Comparison of ENCODE assay signal across 39 cellular contexts in the genomic region with DNA sequence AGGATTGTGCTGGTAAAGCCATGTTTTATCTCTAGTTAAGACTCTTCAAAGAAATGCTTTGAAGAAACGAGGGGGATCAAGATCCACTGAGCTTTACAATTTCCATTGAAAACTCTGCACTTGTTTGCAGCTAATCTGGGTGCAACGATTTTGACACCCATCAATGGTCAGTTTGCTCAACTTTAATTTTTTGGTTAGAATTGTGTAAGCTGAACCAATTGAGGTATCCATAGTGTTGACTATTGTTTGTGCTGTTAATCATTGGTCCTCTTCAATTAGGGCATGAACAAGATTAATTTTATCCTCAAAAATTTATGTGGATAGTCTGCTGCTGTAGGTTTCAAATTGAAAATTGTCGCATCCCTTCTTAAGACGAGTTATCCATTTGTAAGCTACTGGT.
"Had no signal": no experiment of that assay in that cellular context is flagged by ENCODE, and none has a peak within 500 bp of the region (broad histone marks: within the 10 kb centered on the region; RNA-seq: fewer than 3 reads in every experiment).

No MANE protein-coding gene starts in this region.

- H3K27ac Mint-ChIP-seq: activated naive CD4-positive, alpha-beta T cell treated with anti-CD3 and anti-CD28 coated beads for 36 hours; activated naive CD4-positive, alpha-beta T cell treated with anti-CD3 and anti-CD28 coated beads, Interleukin-2, amount 10 ng/mL, durations not matched to agents 7 days and 5 days; activated naive CD4-positive, alpha-beta T cell treated with anti-CD3 and anti-CD28 coated beads, Interleukin-2, amount 50 U/mL, for 24 hours; activated naive CD4-positive, alpha-beta T cell treated with anti-CD3 and anti-CD28 coated beads, Interleukin-2, amount 50 U/mL, for 72 hours; activated naive CD8-positive, alpha-beta T cell; activated naive CD8-positive, alpha-beta T cell treated with anti-CD3 and anti-CD28 coated beads for 36 hours; activated naive CD8-positive, alpha-beta T cell treated with anti-CD3 and anti-CD28 coated beads, Interleukin-2, amount 10 ng/mL, durations not matched to agents 7 days and 5 days; activated naive CD8-positive, alpha-beta T cell treated with anti-CD3 and anti-CD28 coated beads, Interleukin-2, amount 50 U/mL, for 24 hours; activated T-cell treated with anti-CD3 and anti-CD28 coated beads, Interleukin-2, amount 50 U/mL, for 24 hours; activated T-cell treated with anti-CD3 and anti-CD28 coated beads, Interleukin-2, amount 50 U/mL, for 72 hours; activated T-helper 1 cell treated with anti-CD3 and anti-CD28 coated beads, Interleukin-12 subunit alpha, Interleukin-12 subunit beta, Interleukin-2, Interleukin-4 antibody, amounts not matched to agents 30 ng/mL and 10 ng/mL and 1 ng/mL, durations not matched to agents 14 hours and 24 hours and 36 hours; activated T-helper 17 cell treated with anti-CD3 and anti-CD28 coated beads, Interleukin-2, amount 50 U/mL, for 72 hours; activated T-helper 2 cell treated with anti-CD3 and anti-CD28 coated beads, Interferon-gamma antibody, Interleukin-2, Interleukin-4, amounts not matched to agents 10 μg/mL and 5 μg/mL and 100 μg/mL, durations not matched to agents 14 hours and 24 hours and 36 hours; brain had no signal

- H3K27ac ChIP-seq: adrenal gland, ascending aorta, body of pancreas, brain microvascular endothelial cell, breast epithelium, cardiac muscle cell had no signal

- H3K27me3 ChIP-seq: adrenal gland, ascending aorta, cardiac muscle cell had no signal

- H3K36me3 Mint-ChIP-seq: activated naive CD4-positive, alpha-beta T cell treated with anti-CD3 and anti-CD28 coated beads, Interleukin-2, amount 10 ng/mL, durations not matched to agents 7 days and 5 days; activated naive CD4-positive, alpha-beta T cell treated with anti-CD3 and anti-CD28 coated beads, Interleukin-2, amount 50 U/mL, for 24 hours; activated naive CD8-positive, alpha-beta T cell; activated naive CD8-positive, alpha-beta T cell treated with anti-CD3 and anti-CD28 coated beads for 36 hours; activated naive CD8-positive, alpha-beta T cell treated with anti-CD3 and anti-CD28 coated beads, Interleukin-2, amount 10 ng/mL, durations not matched to agents 7 days and 5 days had no signal

- H3K4me1 Mint-ChIP-seq: activated naive CD4-positive, alpha-beta T cell treated with anti-CD3 and anti-CD28 coated beads, Interleukin-2, amount 10 ng/mL, durations not matched to agents 7 days and 5 days; activated naive CD4-positive, alpha-beta T cell treated with anti-CD3 and anti-CD28 coated beads, Interleukin-2, amount 50 U/mL, for 24 hours; activated naive CD8-positive, alpha-beta T cell treated with anti-CD3 and anti-CD28 coated beads for 36 hours; activated naive CD8-positive, alpha-beta T cell treated with anti-CD3 and anti-CD28 coated beads, Interleukin-2, amount 10 ng/mL, durations not matched to agents 7 days and 5 days; activated naive CD8-positive, alpha-beta T cell treated with anti-CD3 and anti-CD28 coated beads, Interleukin-2, amount 50 U/mL, for 24 hours; activated T-helper 17 cell treated with anti-CD3 and anti-CD28 coated beads, Interleukin-2, amount 50 U/mL, for 72 hours; central memory CD8-positive, alpha-beta T cell had no signal

- FAIRE-seq: astrocyte, bronchial epithelial cell had no signal

- H3K4me3 ChIP-seq: adrenal gland, ascending aorta, body of pancreas, breast epithelium, cardiac muscle cell had no signal

- H3K4me1 ChIP-seq: adrenal gland, breast epithelium had no signal

- ATAC-seq: activated naive CD4-positive, alpha-beta T cell treated with anti-CD3 and anti-CD28 coated beads, Interleukin-2, amount 50 U/mL, for 72 hours; activated naive CD8-positive, alpha-beta T cell treated with anti-CD3 and anti-CD28 coated beads, Interleukin-2, amount 50 U/mL, for 24 hours; activated T-cell treated with anti-CD3 and anti-CD28 coated beads, Interleukin-2, amount 50 U/mL, for 4 hours; activated T-cell treated with anti-CD3 and anti-CD28 coated beads, Interleukin-2, amount 50 U/mL, for 72 hours; activated T-helper 17 cell treated with anti-CD3 and anti-CD28 coated beads, Interleukin-2, amount 50 U/mL, for 72 hours; body of pancreas had no signal

- DNase-seq: activated effector memory CD4-positive, alpha-beta T cell treated with anti-CD3 and anti-CD28 coated beads, Interleukin-2, amount 50 U/mL, for 16 hours; activated effector memory CD4-positive, alpha-beta T cell treated with Interleukin-2 at 50 U/mL for 16 hours; activated gamma-delta T cell; activated gamma-delta T cell treated with Interleukin-2 at 50 U/mL for 16 hours; activated naive CD4-positive, alpha-beta T cell; activated naive CD4-positive, alpha-beta T cell treated with anti-CD3 and anti-CD28 coated beads for 36 hours; activated naive CD4-positive, alpha-beta T cell treated with anti-CD3 and anti-CD28 coated beads, Interleukin-2, amount 10 ng/mL, durations not matched to agents 7 days and 5 days; activated naive CD4-positive, alpha-beta T cell treated with anti-CD3 and anti-CD28 coated beads, Interleukin-2, amount 50 U/mL, for 16 hours; activated naive CD4-positive, alpha-beta T cell treated with Interleukin-2 at 50 U/mL for 16 hours; activated naive CD8-positive, alpha-beta T cell treated with anti-CD3 and anti-CD28 coated beads for 36 hours; activated naive CD8-positive, alpha-beta T cell treated with anti-CD3 and anti-CD28 coated beads, Interleukin-2, amount 10 ng/mL, durations not matched to agents 7 days and 5 days; activated naive CD8-positive, alpha-beta T cell treated with anti-CD3 and anti-CD28 coated beads, Interleukin-2, amount 50 U/mL, for 24 hours; activated T-cell treated with anti-CD3 and anti-CD28 coated beads, Interleukin-2, amount 50 U/mL, for 24 hours; activated T-cell treated with anti-CD3 and anti-CD28 coated beads, Interleukin-2, amount 50 U/mL, for 4 hours; activated T-cell treated with anti-CD3 and anti-CD28 coated beads, Interleukin-2, amount 50 U/mL, for 48 hours; activated T-cell treated with anti-CD3 and anti-CD28 coated beads, Interleukin-2, amount 50 U/mL, for 72 hours; adrenal gland; amniotic stem cell; amygdala; anterior cingulate cortex; aorta; body of pancreas; brain microvascular endothelial cell; caudate nucleus; central memory CD4-positive, alpha-beta T cell; cerebellar nuclear complex had no signal

- H3K36me3 ChIP-seq: adrenal gland, ascending aorta, brain microvascular endothelial cell, breast epithelium, cardiac muscle cell had no signal

- H3K9me3 Mint-ChIP-seq: activated naive CD4-positive, alpha-beta T cell treated with anti-CD3 and anti-CD28 coated beads, Interleukin-2, amount 10 ng/mL, durations not matched to agents 7 days and 5 days; activated naive CD4-positive, alpha-beta T cell treated with anti-CD3 and anti-CD28 coated beads, Interleukin-2, amount 50 U/mL, for 24 hours; activated naive CD4-positive, alpha-beta T cell treated with anti-CD3 and anti-CD28 coated beads, Interleukin-2, amount 50 U/mL, for 72 hours; activated naive CD8-positive, alpha-beta T cell treated with anti-CD3 and anti-CD28 coated beads for 36 hours; activated naive CD8-positive, alpha-beta T cell treated with anti-CD3 and anti-CD28 coated beads, Interleukin-2, amount 10 ng/mL, durations not matched to agents 7 days and 5 days; activated naive CD8-positive, alpha-beta T cell treated with anti-CD3 and anti-CD28 coated beads, Interleukin-2, amount 50 U/mL, for 24 hours; activated T-cell treated with anti-CD3 and anti-CD28 coated beads, Interleukin-2, amount 50 U/mL, for 24 hours; activated T-cell treated with anti-CD3 and anti-CD28 coated beads, Interleukin-2, amount 50 U/mL, for 4 hours; activated T-cell treated with anti-CD3 and anti-CD28 coated beads, Interleukin-2, amount 50 U/mL, for 72 hours; activated T-helper 1 cell treated with anti-CD3 and anti-CD28 coated beads, Interleukin-12 subunit alpha, Interleukin-12 subunit beta, Interleukin-2, Interleukin-4 antibody, amounts not matched to agents 30 ng/mL and 10 ng/mL and 1 ng/mL, durations not matched to agents 14 hours and 24 hours and 36 hours; activated T-helper 17 cell treated with anti-CD3 and anti-CD28 coated beads, Interleukin-2, amount 50 U/mL, for 72 hours; activated T-helper 2 cell treated with anti-CD3 and anti-CD28 coated beads, Interferon-gamma antibody, Interleukin-2, Interleukin-4, amounts not matched to agents 10 μg/mL and 5 μg/mL and 100 μg/mL, durations not matched to agents 14 hours and 24 hours and 36 hours; central memory CD8-positive, alpha-beta T cell had no signal

- H3K9me3 ChIP-seq: adrenal gland, body of pancreas had no signal

- H3K4me3 Mint-ChIP-seq: activated naive CD4-positive, alpha-beta T cell treated with anti-CD3 and anti-CD28 coated beads for 36 hours; activated naive CD4-positive, alpha-beta T cell treated with anti-CD3 and anti-CD28 coated beads, Interleukin-2, amount 10 ng/mL, durations not matched to agents 7 days and 5 days; activated naive CD4-positive, alpha-beta T cell treated with anti-CD3 and anti-CD28 coated beads, Interleukin-2, amount 50 U/mL, for 24 hours; activated naive CD8-positive, alpha-beta T cell; activated naive CD8-positive, alpha-beta T cell treated with anti-CD3 and anti-CD28 coated beads for 36 hours; activated naive CD8-positive, alpha-beta T cell treated with anti-CD3 and anti-CD28 coated beads, Interleukin-2, amount 10 ng/mL, durations not matched to agents 7 days and 5 days; activated naive CD8-positive, alpha-beta T cell treated with anti-CD3 and anti-CD28 coated beads, Interleukin-2, amount 50 U/mL, for 24 hours; activated T-cell treated with anti-CD3 and anti-CD28 coated beads, Interleukin-2, amount 50 U/mL, for 24 hours; activated T-cell treated with anti-CD3 and anti-CD28 coated beads, Interleukin-2, amount 50 U/mL, for 4 hours; activated T-cell treated with anti-CD3 and anti-CD28 coated beads, Interleukin-2, amount 50 U/mL, for 72 hours; activated T-helper 1 cell treated with anti-CD3 and anti-CD28 coated beads, Interleukin-12 subunit alpha, Interleukin-12 subunit beta, Interleukin-2, Interleukin-4 antibody, amounts not matched to agents 30 ng/mL and 10 ng/mL and 1 ng/mL, durations not matched to agents 14 hours and 24 hours and 36 hours; activated T-helper 17 cell treated with anti-CD3 and anti-CD28 coated beads, Interleukin-2, amount 50 U/mL, for 72 hours; brain; central memory CD8-positive, alpha-beta T cell had no signal
